In genomic region chr5:170278611-170279500, GRCh38 we compare ENCODE assay signal across 9 cellular contexts. TPM values are rescaled to one million over a fixed set of nuclear protein-coding genes. Genes with fewer than 3 reads are reported as not detected.
DNase-seq lines count a peak whose midpoint lies in the region; ATAC-seq lines count a peak whose summit lies in the region.
"Had no signal": no experiment of that assay in that cellular context is flagged by ENCODE, and none has a peak within 500 bp of the region (broad histone marks: within the 10 kb centered on the region; RNA-seq: fewer than 3 reads in every experiment).

No MANE protein-coding gene starts in this region.

- peaks cover 83% of the 10 kb centered on the region for H3K36me3 Mint-ChIP-seq in T-helper 2 cell treated with Interferon-gamma antibody and Interleukin-4, amounts not matched to agents 5 μg/mL and 100 μg/mL, for 36 hours (ENCODE audit: low read depth)

- no peak overlapping the region for H3K4me3 ChIP-seq in skeletal muscle tissue (ENCODE audit: low read length in 3 of 3)

- H3K4me1 Mint-ChIP-seq in T-helper 2 cell treated with Interferon-gamma antibody and Interleukin-4, amounts not matched to agents 5 μg/mL and 100 μg/mL, for 36 hours (ENCODE audit: low read depth) = peaks cover 89% of the 10 kb centered on the region

- no peak overlapping the region for H3K9ac ChIP-seq in skeletal muscle tissue (ENCODE audit: low read depth in 1 of 3, low read length in 3 of 3)

- H3K4me1 ChIP-seq in skeletal muscle tissue (ENCODE audit: control insufficient read depth in 3 of 3, insufficient read depth in 3 of 3, low read length in 3 of 3) = peaks cover 12 to 28% (median 15%) of the 10 kb centered on the region in 3 donors

- ATAC-seq in HG03108 (IDR thresholded peaks at IDR 0.05; ENCODE audit: unreplicated experiment) = peak; percentile 90

- H3K27me3 Mint-ChIP-seq in T-helper 2 cell treated with Interferon-gamma antibody and Interleukin-4, amounts not matched to agents 5 μg/mL and 100 μg/mL, for 36 hours (ENCODE audit: low read depth) = no peaks in the 10 kb centered on the region

- DNase-seq in GM19238 (ENCODE audit: insufficient read length, low spot score) (peak; percentile 63), foreskin melanocyte (no peak), NCI-H2196 treated with DMSO at 0.1 percent for 48 hours (lab: John Stamatoyannopoulos, UW; ENCODE audit: unreplicated experiment) (no peak), HCEC 1CT (no peak)
- DNase-seq in T-helper 2 cell treated with Interferon-gamma antibody and Interleukin-4, amounts not matched to agents 5 μg/mL and 100 μg/mL, for 36 hours (ENCODE audit: low spot score) = peak; percentile 94
- peak; percentile 64 for DNase-seq in activated naive CD8-positive, alpha-beta T cell treated with anti-CD3 and anti-CD28 coated beads, Interleukin-2, amount 50 U/mL, for 16 hours (ENCODE audit: low read depth, low spot score)

- H3K4me3 Mint-ChIP-seq in T-helper 2 cell treated with Interferon-gamma antibody and Interleukin-4, amounts not matched to agents 5 μg/mL and 100 μg/mL, for 36 hours = peak overlapping the region; percentile 87

- H3K36me3 ChIP-seq in skeletal muscle tissue (ENCODE audit: control insufficient read depth in 3 of 3, insufficient read depth in 3 of 3, low read length in 3 of 3) = no peaks in the 10 kb centered on the region

- no peaks in the 10 kb centered on the region for H3K9me3 Mint-ChIP-seq in T-helper 2 cell treated with Interferon-gamma antibody and Interleukin-4, amounts not matched to agents 5 μg/mL and 100 μg/mL, for 36 hours

- H3K27ac ChIP-seq in skeletal muscle tissue (ENCODE audit: low read depth, low read length) = peak overlapping the region; percentile 30

- H3K9me3 ChIP-seq in skeletal muscle tissue (ENCODE audit: control insufficient read depth in 3 of 3, low read length in 3 of 3) = peaks cover 0 to 6% (median 6%) of the 10 kb centered on the region in 3 donors

- peak overlapping the region; percentile 99 for H3K27ac Mint-ChIP-seq in T-helper 2 cell treated with Interferon-gamma antibody and Interleukin-4, amounts not matched to agents 5 μg/mL and 100 μg/mL, for 36 hours

- peaks cover 0 to 4% (median 0%) of the 10 kb centered on the region in 3 donors for H3K27me3 ChIP-seq in skeletal muscle tissue (ENCODE audit: control insufficient read depth in 3 of 3, insufficient read depth in 3 of 3, low read length in 3 of 3)

RNA-seq across cellular contexts. Expression of gene LCP2, which starts 18.7 kb away (rescaled TPM):
- total RNA-seq in skeletal muscle tissue = 6.8 TPM

RNA-seq across cellular contexts. Expression of gene C5orf58, which starts 46.1 kb away (rescaled TPM):
- total RNA-seq in skeletal muscle tissue = not detected
- total RNA-seq: RPMI7951 had no signal

Comparison
In these comparisons a context has a peak if more than half of its experiments do, and no peak if none do; other contexts are left out.
1. DNase-seq: peak in GM19238 (single experiment), T-helper 2 cell treated with Interferon-gamma antibody and Interleukin-4, amounts not matched to agents 5 μg/mL and 100 μg/mL, for 36 hours (single experiment) and activated naive CD8-positive, alpha-beta T cell treated with anti-CD3 and anti-CD28 coated beads, Interleukin-2, amount 50 U/mL, for 16 hours (single experiment); none in foreskin melanocyte (single experiment), NCI-H2196 treated with DMSO at 0.1 percent for 48 hours (single experiment) and HCEC 1CT (single experiment).